In the genomic region with DNA sequence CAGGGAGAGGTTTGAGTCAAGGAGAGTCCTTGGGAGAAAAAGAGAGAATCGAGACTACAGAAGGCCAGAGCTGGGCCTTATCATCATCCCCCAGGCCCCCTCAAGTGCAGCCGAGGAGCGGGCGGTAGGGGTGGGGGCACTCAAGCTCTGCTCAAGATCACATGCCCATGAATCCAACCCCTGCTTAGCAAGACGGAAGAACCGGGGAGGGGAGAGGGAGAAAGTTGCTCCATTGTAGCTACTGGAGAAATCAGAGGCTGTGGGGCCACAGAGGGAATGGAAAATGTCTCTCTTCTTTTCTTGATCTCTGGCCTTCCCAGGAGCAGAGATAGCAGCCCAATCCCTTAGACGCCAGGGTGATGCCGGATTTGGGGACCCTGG, we compare ENCODE assay signal across 14 cellular contexts. TPM values are rescaled to one million over a fixed set of nuclear protein-coding genes. Genes with fewer than 3 reads are reported as not detected.
A peak's percentile ranks its signal among the peaks of the same experiment; 100 is the strongest.
DNase-seq lines count a peak whose midpoint lies in the region; ATAC-seq and TF ChIP-seq lines count a peak whose summit lies in the region.
"Had no signal": no experiment of that assay in that cellular context is flagged by ENCODE, and none has a peak within 500 bp of the region (broad histone marks: within the 10 kb centered on the region; RNA-seq: fewer than 3 reads in every experiment).

No MANE protein-coding gene starts in this region.

- H4K20me1 ChIP-seq in DND-41 (ENCODE audit: insufficient read depth, low read length) (0 out of 2 replicates have a peak, but pooled peaks cover 3% of the 10 kb centered on the region), OCI-LY3 (ENCODE audit: insufficient read depth, low read length) (no peaks in the 10 kb centered on the region)

- no peak for TF ChIP-seq EP300 in ovary (IDR thresholded peaks at IDR 0.05)

- 0 out of 3 replicates have a peak, but pooled peaks have one; percentile 3 for ATAC-seq in DND-41 (ENCODE audit: insufficient read depth, low read depth)
- ATAC-seq in HG03565 (IDR thresholded peaks at IDR 0.05; ENCODE audit: unreplicated experiment), result no peak
- ATAC-seq in HG02973 (IDR thresholded peaks at IDR 0.05; ENCODE audit: unreplicated experiment), result no peak

- WGBS in esophagus squamous epithelium, 2 donors, result 74 to 81% methylated on average over 6 to 8 of the region's 8 CpGs
- 13 to 32% (median 17%) methylated on average over 8 of the region's 8 CpGs for WGBS in ovary, 3 donors

- no peak for TF ChIP-seq CTCF in DND-41 (IDR thresholded peaks at IDR 0.05; ENCODE audit: borderline replicate concordance, extremely low read depth, low read length, poor library complexity, severe bottlenecking)
- no peak for TF ChIP-seq CTCF in OCI-LY3 (IDR thresholded peaks at IDR 0.05; ENCODE audit: low read depth, low read length)
- no peak for TF ChIP-seq CTCF in esophagus squamous epithelium (IDR thresholded peaks at IDR 0.05)
- TF ChIP-seq CTCF in ovary (IDR thresholded peaks at IDR 0.05), result no peak

- H3K9ac ChIP-seq in DND-41 (ENCODE audit: low read depth, low read length), result no peak overlapping the region
- no peak overlapping the region for H3K9ac ChIP-seq in OCI-LY3 (ENCODE audit: low read length)

- H3K27ac ChIP-seq in DND-41 (ENCODE audit: low read length) (no peak overlapping the region), OCI-LY3 (ENCODE audit: low read length) (no peak overlapping the region), esophagus squamous epithelium (peak overlapping the region in 3 of 4 donors; percentile 42 to 61 (median 51)), ovary (peak overlapping the region; percentile 60 to 79)
- H3K27ac ChIP-seq: HL-60, PC-9, skin epidermis, upper lobe of right lung, VCaP had no signal

- no peaks in the 10 kb centered on the region for H3K9me3 ChIP-seq in DND-41 (ENCODE audit: insufficient read depth, low read length, severe bottlenecking)
- H3K9me3 ChIP-seq in OCI-LY3 (ENCODE audit: insufficient read depth, low read length), result no peaks in the 10 kb centered on the region
- no peaks in the 10 kb centered on the region for H3K9me3 ChIP-seq in esophagus squamous epithelium
- no peaks in the 10 kb centered on the region for H3K9me3 ChIP-seq in ovary
- H3K9me3 ChIP-seq: upper lobe of right lung had no signal

- H2AFZ ChIP-seq in DND-41 (ENCODE audit: low read depth, low read length) (no peak overlapping the region), OCI-LY3 (ENCODE audit: low read depth, low read length) (no peak overlapping the region)

- H3K4me2 ChIP-seq in DND-41 (ENCODE audit: insufficient read depth, low read length) (no peak overlapping the region), OCI-LY3 (ENCODE audit: low read length) (peak overlapping the region; percentile 30)

- H3K4me1 ChIP-seq in DND-41 (ENCODE audit: insufficient read depth, low read length), result peaks cover 2% of the 10 kb centered on the region; the same call in 1 of the 2 replicates
- H3K4me1 ChIP-seq in OCI-LY3 (ENCODE audit: low read length), result peaks cover 23% of the 10 kb centered on the region
- peaks cover 4 to 33% (median 19%) of the 10 kb centered on the region in 3 donors for H3K4me1 ChIP-seq in esophagus squamous epithelium
- H3K4me1 ChIP-seq in ovary (ENCODE audit: insufficient read depth), result peaks cover 28% of the 10 kb centered on the region

- intact Hi-C loops in esophagus squamous epithelium (cut with DNase I), result loop anchor here (5.0 kb wide), 1 partner anchor 105 kb away; no protein-coding TSS in a partner anchor
- intact Hi-C loops in ovary (cut with DNase I), result loop anchor here (1.0 to 10.0 kb wide), 9 partner anchors 35 to 101 kb away; partner anchors contain the start of genes CHPF (in 3 of the 4), INHA (in 1 of the 4), OBSL1 (in 1 of the 4) and TMEM198 (in 1 of the 4)

- H3K27me3 ChIP-seq in DND-41 (ENCODE audit: insufficient read depth, low read length, poor library complexity), result peaks cover 2% of the 10 kb centered on the region
- H3K27me3 ChIP-seq in OCI-LY3 (ENCODE audit: low read depth, low read length), result peaks cover 1% of the 10 kb centered on the region; the same call in 1 of the 2 replicates
- H3K27me3 ChIP-seq in esophagus squamous epithelium, result no peaks in the 10 kb centered on the region
- H3K27me3 ChIP-seq in ovary, result no peaks in the 10 kb centered on the region
- H3K27me3 ChIP-seq: upper lobe of right lung had no signal

- TF ChIP-seq POLR2A in esophagus squamous epithelium (IDR thresholded peaks at IDR 0.05), result no peak
- TF ChIP-seq POLR2A in ovary (IDR thresholded peaks at IDR 0.05), result no peak

- no peak for DNase-seq in DND-41
- DNase-seq in esophagus squamous epithelium (lab: John Stamatoyannopoulos, UW), result no peak
- peak; percentile 60 to 73 (median 68) for DNase-seq in ovary
- DNase-seq in T-helper 2 cell, result no peak
- no peak for DNase-seq in COLO668 (lab: John Stamatoyannopoulos, UW; ENCODE audit: unreplicated experiment)

- H3K4me3 ChIP-seq in DND-41 (ENCODE audit: low read depth in 1 of 2, low read length in 2 of 2), result no peak overlapping the region
- no peak overlapping the region for H3K4me3 ChIP-seq in OCI-LY3 (ENCODE audit: low read length)
- no peak overlapping the region for H3K4me3 ChIP-seq in esophagus squamous epithelium
- no peak overlapping the region for H3K4me3 ChIP-seq in ovary
- H3K4me3 ChIP-seq: lung, PC-9, skin epidermis, upper lobe of right lung had no signal

- no peaks in the 10 kb centered on the region for H3K36me3 ChIP-seq in DND-41 (ENCODE audit: insufficient read depth, low read length)
- H3K36me3 ChIP-seq in OCI-LY3 (replicated peaks; ENCODE audit: low read depth, low read length), result no peaks in the 10 kb centered on the region
- no peaks in the 10 kb centered on the region for H3K36me3 ChIP-seq in esophagus squamous epithelium
- no peaks in the 10 kb centered on the region for H3K36me3 ChIP-seq in ovary
- H3K36me3 ChIP-seq: upper lobe of right lung had no signal

- no peaks in the 10 kb centered on the region for H3K79me2 ChIP-seq in DND-41 (ENCODE audit: insufficient read depth, low read length)
- no peaks in the 10 kb centered on the region for H3K79me2 ChIP-seq in OCI-LY3 (ENCODE audit: low read length)

RNA-seq across cellular contexts. Expression of gene SLC4A3, which starts 14.6 kb away (rescaled TPM):
- total RNA-seq in esophagus squamous epithelium (1 to 10 TPM; 1.1 to 4.0 (median 2.2) TPM), ovary (100 to 1,000 TPM in 4 of 7 donors, 10 to 100 TPM in 3; 29.6 to 232 (median 106) TPM)
- polyA plus RNA-seq in ovary, result 10 to 100 TPM in 1 of 2 donors, 1 to 10 TPM in 1; 5.3 to 83.6 TPM

RNA-seq across cellular contexts. Expression of gene STK11IP, which starts 44.4 kb away (rescaled TPM):
- total RNA-seq in esophagus squamous epithelium (10 to 100 TPM; 12.3 to 21.3 (median 14.4) TPM), ovary (10 to 100 TPM; 30.3 to 73.7 (median 43.8) TPM)
- polyA plus RNA-seq in ovary, result 10 to 100 TPM in 1 of 2 donors, 1 to 10 TPM in 1; 9.2 to 46.2 TPM

Comparison
In these comparisons a context has a peak if more than half of its experiments do, and no peak if none do; other contexts are left out.
1. DNase-seq: peak in ovary (5 of 5); none in DND-41 (single experiment), esophagus squamous epithelium (single experiment), T-helper 2 cell (0 of 5) and COLO668 (single experiment).
2. H3K27ac ChIP-seq: peak in esophagus squamous epithelium (3 of 4) and ovary (2 of 2); none in DND-41 (single experiment) and OCI-LY3 (single experiment).
3. RNA of gene SLC4A3, which starts 14.6 kb away (total RNA-seq): 29.6 to 232 TPM in ovary; 1.1 to 4.0 TPM in esophagus squamous epithelium; every median in the first group is over 4 times any median in the second.